ENCODE assay signal across 8 cellular contexts in the genomic region with DNA sequence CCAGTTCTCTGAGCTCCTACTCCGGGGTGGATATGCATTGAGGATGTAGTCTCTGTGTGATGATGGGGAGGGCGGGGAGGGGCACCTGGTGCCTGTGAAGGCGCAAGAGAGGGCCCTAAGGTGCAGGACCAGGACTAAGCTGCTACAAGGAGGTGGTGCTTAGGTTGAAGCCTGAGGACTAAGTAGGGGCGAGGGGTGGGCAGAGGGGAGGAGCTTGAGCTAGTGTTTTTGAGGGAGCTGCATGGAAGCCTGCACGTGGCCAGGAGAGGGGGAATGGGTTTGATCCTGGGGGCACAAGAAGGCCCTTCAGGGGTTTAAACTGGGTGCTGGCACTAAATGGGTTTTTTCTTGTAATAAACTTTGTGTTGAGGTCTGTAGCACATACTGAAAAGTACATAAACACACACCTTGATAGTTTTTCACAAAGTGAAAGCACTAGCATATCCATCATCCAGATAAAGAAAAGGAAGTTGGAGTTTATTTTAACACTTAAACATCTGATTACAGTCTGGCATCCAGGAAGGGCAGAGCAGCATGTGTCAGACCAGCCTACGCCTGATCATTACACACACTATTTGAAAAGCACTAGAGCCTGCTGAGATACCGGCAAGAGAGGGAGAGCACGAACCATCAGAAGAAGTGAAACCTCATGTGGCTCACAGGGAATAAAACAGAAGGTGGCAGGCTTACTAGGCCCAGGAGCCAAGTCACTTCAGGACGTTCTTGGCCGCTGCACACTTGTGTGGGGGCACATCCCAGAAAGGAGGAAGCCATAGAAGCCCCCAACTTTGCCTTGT.
DNase-seq lines count a peak whose midpoint lies in the region; ATAC-seq and TF ChIP-seq lines count a peak whose summit lies in the region.

No MANE protein-coding gene starts in this region.

- POLR2A ChIA-PET in activated B cell treated with CpG ODN at 0.5 μM for 24 hours (lab: Charles Lee) = interaction anchor here (0.6 kb wide), 1 partner anchor 818 kb away, joined by 5 read pairs; no protein-coding TSS in a partner anchor

- no peaks in the 10 kb centered on the region for H3K9me3 Mint-ChIP-seq in activated B cell treated with CpG ODN at 0.5 μM for 24 hours

- H3K9me3 ChIP-seq in BLaER1 treated with 17β-estradiol and CSF1 and Interleukin-3, amounts not matched to agents 10 nM and 100 nM (replicated peaks in 1 of 11) = no peaks in the 10 kb centered on the region
- no peaks in the 10 kb centered on the region for H3K9me3 ChIP-seq in HAP-1

- CTCF ChIA-PET in activated B cell treated with CpG ODN at 0.5 μM for 24 hours (lab: Charles Lee) = no interaction called here

- H3K36me3 ChIP-seq in BLaER1 treated with 17β-estradiol and CSF1 and Interleukin-3, amounts not matched to agents 10 nM and 100 nM = peaks cover 13 to 31% (median 21%) of the 10 kb centered on the region in 11 experiments; a peak in 21 of 22 replicates
- H3K36me3 ChIP-seq in HAP-1 (replicated peaks) = no peaks in the 10 kb centered on the region; the same call in none of the 2 replicates

- in situ Hi-C loops in HAP-1 (cut with MboI; ENCODE audit: low sequenced_read_pairs) = no loop called here

- ATAC-seq in GM19395 (IDR thresholded peaks at IDR 0.05; ENCODE audit: unreplicated experiment) = peak; percentile 60
- ATAC-seq in activated B cell treated with CpG ODN at 0.5 μM for 24 hours (ENCODE audit: low read depth) = peak; percentile 40
- ATAC-seq in left colon = peak; percentile 84
- no peak for ATAC-seq in GM19023 (IDR thresholded peaks at IDR 0.05; ENCODE audit: unreplicated experiment)
- ATAC-seq in HG03039 (IDR thresholded peaks at IDR 0.05; ENCODE audit: unreplicated experiment) = no peak
- ATAC-seq in HG03280 (IDR thresholded peaks at IDR 0.05; ENCODE audit: unreplicated experiment) = no peak

- peak overlapping the region in 6 of 11 experiments; percentile 0 to 29 (median 22); a peak in 3 of 22 replicates for H3K9ac ChIP-seq in BLaER1 treated with 17β-estradiol and CSF1 and Interleukin-3, amounts not matched to agents 10 nM and 100 nM

- H3K27ac ChIP-seq in BLaER1 treated with 17β-estradiol and CSF1 and Interleukin-3, amounts not matched to agents 10 nM and 100 nM = peak overlapping the region in 3 of 11 experiments; percentile 20 to 32 (median 22); a peak in 4 of 22 replicates

- H4K20me1 ChIP-seq in BLaER1 treated with 17β-estradiol and CSF1 and Interleukin-3, amounts not matched to agents 10 nM and 100 nM = peaks cover 0 to 36% (median 11%) of the 10 kb centered on the region in 11 experiments; a peak in 11 of 22 replicates

- DNase-seq in activated B cell treated with CpG ODN at 0.5 μM for 24 hours = no peak
- DNase-seq in left colon = peak; percentile 33 to 60
- DNase-seq in HAP-1 (ENCODE audit: low spot score in 2 of 2) = no peak

- H3K36me3 Mint-ChIP-seq in activated B cell treated with CpG ODN at 0.5 μM for 24 hours (ENCODE audit: low read depth) = peaks cover 19% of the 10 kb centered on the region

- H3K4me1 ChIP-seq in BLaER1 treated with 17β-estradiol and CSF1 and Interleukin-3, amounts not matched to agents 10 nM and 100 nM = peaks cover 34 to 65% (median 59%) of the 10 kb centered on the region in 10 experiments
- H3K4me1 ChIP-seq in HAP-1 = no peaks in the 10 kb centered on the region

- peak overlapping the region; percentile 63 to 93 (median 74) for H3K4me2 ChIP-seq in BLaER1 treated with 17β-estradiol and CSF1 and Interleukin-3, amounts not matched to agents 10 nM and 100 nM

- H3K4me3 ChIP-seq in BLaER1 treated with 17β-estradiol and CSF1 and Interleukin-3, amounts not matched to agents 10 nM and 100 nM = no peak overlapping the region
- H3K4me3 ChIP-seq in HAP-1 = no peak overlapping the region

- H3K27ac Mint-ChIP-seq in activated B cell treated with CpG ODN at 0.5 μM for 24 hours = peak overlapping the region; percentile 44

- no peaks in the 10 kb centered on the region for H3K27me3 Mint-ChIP-seq in activated B cell treated with CpG ODN at 0.5 μM for 24 hours

- H3K4me3 Mint-ChIP-seq in activated B cell treated with CpG ODN at 0.5 μM for 24 hours = no peak overlapping the region

- intact Hi-C loops in activated B cell treated with CpG ODN at 0.5 μM for 24 hours (cut with micrococcal nuclease) = no loop called here
- intact Hi-C loops in left colon (cut with DNase I, micrococcal nuclease) = no loop called here

- peaks cover 0 to 17% (median 0%) of the 10 kb centered on the region in 11 experiments; a peak in 5 of 22 replicates for H3K27me3 ChIP-seq in BLaER1 treated with 17β-estradiol and CSF1 and Interleukin-3, amounts not matched to agents 10 nM and 100 nM
- no peaks in the 10 kb centered on the region for H3K27me3 ChIP-seq in HAP-1 (ENCODE audit: low read depth)

- H3K4me1 Mint-ChIP-seq in activated B cell treated with CpG ODN at 0.5 μM for 24 hours = peaks cover 19% of the 10 kb centered on the region

- TF ChIP-seq CTCF in activated B cell treated with CpG ODN at 0.5 μM for 24 hours (IDR thresholded peaks at IDR 0.05) = no peak

Comparison
In these comparisons a context has a peak if more than half of its experiments do, and no peak if none do; other contexts are left out.
1. ATAC-seq: peak in GM19395 (single experiment), activated B cell treated with CpG ODN at 0.5 μM for 24 hours (single experiment) and left colon (single experiment); none in GM19023 (single experiment), HG03039 (single experiment) and HG03280 (single experiment).
2. DNase-seq: peak in left colon (2 of 2); none in activated B cell treated with CpG ODN at 0.5 μM for 24 hours (single experiment) and HAP-1 (0 of 2).